In the genomic region with DNA sequence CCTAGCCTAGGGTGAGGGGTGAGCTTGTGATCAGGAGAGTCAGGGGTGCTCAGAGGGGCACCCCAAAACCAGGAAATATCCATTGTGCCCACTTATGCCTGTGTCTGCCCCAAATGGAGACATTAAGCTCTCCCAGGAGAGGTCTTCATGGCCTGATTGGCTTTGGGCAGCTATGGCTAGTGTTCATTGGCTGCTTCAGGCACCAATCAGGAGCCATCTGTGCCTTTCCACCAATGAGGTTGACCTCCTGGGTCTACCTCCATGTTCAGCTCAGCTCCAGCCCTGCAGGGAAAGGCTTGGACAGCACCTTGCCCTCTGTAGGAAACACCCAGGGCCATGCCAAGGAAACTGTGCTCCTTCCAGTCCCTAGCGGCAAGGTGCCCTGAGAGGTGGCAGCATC, we compare ENCODE assay signal across 20 cellular contexts. TPM values are rescaled to one million over a fixed set of nuclear protein-coding genes. Genes with fewer than 3 reads are reported as not detected.
DNase-seq lines count a peak whose midpoint lies in the region; ATAC-seq and TF ChIP-seq lines count a peak whose summit lies in the region.
"Had no signal": no experiment of that assay in that cellular context is flagged by ENCODE, and none has a peak within 500 bp of the region (broad histone marks: within the 10 kb centered on the region; RNA-seq: fewer than 3 reads in every experiment).

No MANE protein-coding gene starts in this region.

- no peak overlapping the region for H3K4me3 ChIP-seq in Jurkat, Clone E6-1 (ENCODE audit: low read length)
- H3K4me3 ChIP-seq in trophoblast cell (ENCODE audit: low read depth, low read length) (peak overlapping the region; percentile 21), vagina (no peak overlapping the region)
- H3K4me3 ChIP-seq: heart right ventricle, PC-9 had no signal

- no peak overlapping the region for H3K4me2 ChIP-seq in trophoblast cell (ENCODE audit: low read length)
- H3K4me2 ChIP-seq: PC-9 had no signal

- H3K79me2 ChIP-seq in trophoblast cell (ENCODE audit: control insufficient read depth, insufficient read depth, low read length, poor library complexity), result peaks cover 2% of the 10 kb centered on the region

- H3K36me3 ChIP-seq in trophoblast cell (ENCODE audit: control insufficient read depth in 1 of 2, insufficient read depth in 2 of 2, low read length in 2 of 2) (no peaks in the 10 kb centered on the region), vagina (no peaks in the 10 kb centered on the region)
- H3K36me3 ChIP-seq: heart right ventricle had no signal

- no peak overlapping the region for H4K12ac ChIP-seq in trophoblast cell (ENCODE audit: low read depth, low read length)

- no CpG with 5 or more reads among the region's 1 CpG for WGBS in trophoblast cell (ENCODE audit: extremely low coverage, insufficient coverage, insufficient read length)

- no peak for TF ChIP-seq POLR2A in vagina (IDR thresholded peaks at IDR 0.05)

- H3K79me1 ChIP-seq in trophoblast cell (ENCODE audit: low read length), result no peaks in the 10 kb centered on the region

- H3K9ac ChIP-seq in trophoblast cell (ENCODE audit: low read length), result no peak overlapping the region

- peak; percentile 41 for ATAC-seq in stimulated activated naive CD8-positive, alpha-beta T cell treated with anti-CD3 and anti-CD28 coated beads, Interleukin-15, Interleukin-2, amounts not matched to agents 100 U/mL and 50 U/mL, for 24 hours
- ATAC-seq in stimulated activated naive CD8-positive, alpha-beta T cell treated with anti-CD3 and anti-CD28 coated beads, Interleukin-15, amount 100 ng/mL, for 72 hours, result no peak
- peak; percentile 72 for ATAC-seq in SK-N-SH treated with all-trans-retinoic acid at 6 μM for 48 hours
- ATAC-seq: heart right ventricle had no signal

- no peak overlapping the region for H2AFZ ChIP-seq in trophoblast cell (ENCODE audit: insufficient read depth, low read length, poor library complexity)
- H2AFZ ChIP-seq: PC-9 had no signal

- H4K8ac ChIP-seq in trophoblast cell (ENCODE audit: low read depth, low read length), result no peak overlapping the region

- H3K4me1 ChIP-seq in trophoblast cell (ENCODE audit: control insufficient read depth in 1 of 2, insufficient read depth in 2 of 2, low read length in 2 of 2) (peaks cover 0 to 5% of the 10 kb centered on the region in 2 experiments), vagina (peaks cover 14% of the 10 kb centered on the region)

- no peak for TF ChIP-seq CTCF in vagina (IDR thresholded peaks at IDR 0.05)

- peaks cover 22% of the 10 kb centered on the region for H3K4me1 Mint-ChIP-seq in stimulated activated naive CD8-positive, alpha-beta T cell treated with anti-CD3 and anti-CD28 coated beads, Interleukin-15, amount 100 ng/mL, for 72 hours

- H2AK5ac ChIP-seq in trophoblast cell (ENCODE audit: low read length), result no peak overlapping the region

- H3K27ac ChIP-seq in trophoblast cell (ENCODE audit: low read depth, low read length) (no peak overlapping the region), vagina (no peak overlapping the region)
- H3K27ac ChIP-seq: heart right ventricle, PC-9 had no signal

- H3K18ac ChIP-seq in trophoblast cell (ENCODE audit: low read length), result no peak overlapping the region

- H2BK120ac ChIP-seq in trophoblast cell (ENCODE audit: insufficient read depth, low read length, poor library complexity), result no peak overlapping the region

- H3K27me3 ChIP-seq in trophoblast cell (ENCODE audit: insufficient read depth, low read length) (peaks cover 39% of the 10 kb centered on the region), vagina (no peaks in the 10 kb centered on the region)

- intact Hi-C loops in vagina (cut with DNase I), result no loop called here

- no peak overlapping the region for H2BK12ac ChIP-seq in trophoblast cell (ENCODE audit: low read length)

- H3K14ac ChIP-seq in trophoblast cell (ENCODE audit: low read length), result no peak overlapping the region

- no peak overlapping the region for H2BK5ac ChIP-seq in trophoblast cell (ENCODE audit: low read depth, low read length, poor library complexity)

- no peaks in the 10 kb centered on the region for H3K9me3 Mint-ChIP-seq in stimulated activated naive CD8-positive, alpha-beta T cell treated with anti-CD3 and anti-CD28 coated beads, Interleukin-15, amount 100 ng/mL, for 72 hours
- H3K9me3 Mint-ChIP-seq: activated naive CD4-positive, alpha-beta T cell treated with anti-CD3 and anti-CD28 coated beads, Interleukin-2, amount 10 ng/mL, durations not matched to agents 7 days and 5 days had no signal

- H3K4ac ChIP-seq in trophoblast cell (ENCODE audit: low read depth, low read length), result no peak overlapping the region

- H3K9me3 ChIP-seq in trophoblast cell (ENCODE audit: insufficient read depth, low read depth, low read length), result peaks cover 3% of the 10 kb centered on the region
- no peaks in the 10 kb centered on the region for H3K9me3 ChIP-seq in vagina
- H3K9me3 ChIP-seq: Caco-2, heart right ventricle had no signal

- DNase-seq in stimulated activated naive CD8-positive, alpha-beta T cell treated with anti-CD3 and anti-CD28 coated beads, Interleukin-15, Interleukin-2, amounts not matched to agents 100 U/mL and 50 U/mL, for 24 hours, result no peak
- DNase-seq in stimulated activated naive CD8-positive, alpha-beta T cell treated with anti-CD3 and anti-CD28 coated beads, Interleukin-15, amount 100 ng/mL, for 72 hours, result no peak
- peak; percentile 37 for DNase-seq in Jurkat, Clone E6-1 (ENCODE audit: low read depth, low spot score)
- no peak for DNase-seq in trophoblast cell
- DNase-seq in SKM-1 treated with dmso at 0.1 percent for 144 hours (lab: John Stamatoyannopoulos, UW; ENCODE audit: unreplicated experiment), result no peak
- no peak for DNase-seq in DMS153 (lab: John Stamatoyannopoulos, UW)
- no peak for DNase-seq in vagina (ENCODE audit: extremely low spot score in 2 of 2)
- DNase-seq: activated naive CD4-positive, alpha-beta T cell treated with anti-CD3 and anti-CD28 coated beads, Interleukin-2, amount 10 ng/mL, durations not matched to agents 7 days and 5 days; activated T-cell treated with anti-CD3 and anti-CD28 coated beads, Interleukin-2, amount 50 U/mL, for 1 hour; Caco-2; GF-D8; heart right ventricle; islet precursor cell; naive B cell; NCI-H187; NCI-H510A treated with DMSO at 0.1 percent for 48 hours; PC-9; stimulated activated CD4-positive, alpha-beta T cell treated with anti-CD3 and anti-CD28 coated beads, Interleukin-4, amount 100 ng/mL, for 1 hour had no signal

- H3K27me3 Mint-ChIP-seq in stimulated activated naive CD8-positive, alpha-beta T cell treated with anti-CD3 and anti-CD28 coated beads, Interleukin-15, amount 100 ng/mL, for 72 hours, result peaks cover 61% of the 10 kb centered on the region

- H4K91ac ChIP-seq in trophoblast cell (ENCODE audit: low read depth, low read length), result no peak overlapping the region

- no peak overlapping the region for H3K23ac ChIP-seq in trophoblast cell (ENCODE audit: low read length)

- no peak overlapping the region for H3K4me3 Mint-ChIP-seq in stimulated activated naive CD8-positive, alpha-beta T cell treated with anti-CD3 and anti-CD28 coated beads, Interleukin-15, amount 100 ng/mL, for 72 hours
- H3K4me3 Mint-ChIP-seq: activated naive CD4-positive, alpha-beta T cell treated with anti-CD3 and anti-CD28 coated beads, Interleukin-2, amount 10 ng/mL, durations not matched to agents 7 days and 5 days; B cell had no signal

- H3K27ac Mint-ChIP-seq in stimulated activated naive CD8-positive, alpha-beta T cell treated with anti-CD3 and anti-CD28 coated beads, Interleukin-15, amount 100 ng/mL, for 72 hours, result no peak overlapping the region
- H3K27ac Mint-ChIP-seq: activated naive CD4-positive, alpha-beta T cell treated with anti-CD3 and anti-CD28 coated beads, Interleukin-2, amount 10 ng/mL, durations not matched to agents 7 days and 5 days; B cell; naive B cell had no signal

TF ChIP-seq in SK-N-SH treated with all-trans-retinoic acid at 6 μM for 48 hours, 23 proteins besides CTCF, POLR2A, EP300 and RAD21 (continues in another document):
- TF ChIP-seq ZFP30 (CRISPR knock-in tag; IDR thresholded peaks at IDR 0.05) (no peak), TCF4 (CRISPR knock-in tag; IDR thresholded peaks at IDR 0.05; ENCODE audit: borderline replicate concordance) (no peak), ZFP3 (CRISPR knock-in tag; IDR thresholded peaks at IDR 0.05) (no peak)
- TF ChIP-seq, protein P1, sequence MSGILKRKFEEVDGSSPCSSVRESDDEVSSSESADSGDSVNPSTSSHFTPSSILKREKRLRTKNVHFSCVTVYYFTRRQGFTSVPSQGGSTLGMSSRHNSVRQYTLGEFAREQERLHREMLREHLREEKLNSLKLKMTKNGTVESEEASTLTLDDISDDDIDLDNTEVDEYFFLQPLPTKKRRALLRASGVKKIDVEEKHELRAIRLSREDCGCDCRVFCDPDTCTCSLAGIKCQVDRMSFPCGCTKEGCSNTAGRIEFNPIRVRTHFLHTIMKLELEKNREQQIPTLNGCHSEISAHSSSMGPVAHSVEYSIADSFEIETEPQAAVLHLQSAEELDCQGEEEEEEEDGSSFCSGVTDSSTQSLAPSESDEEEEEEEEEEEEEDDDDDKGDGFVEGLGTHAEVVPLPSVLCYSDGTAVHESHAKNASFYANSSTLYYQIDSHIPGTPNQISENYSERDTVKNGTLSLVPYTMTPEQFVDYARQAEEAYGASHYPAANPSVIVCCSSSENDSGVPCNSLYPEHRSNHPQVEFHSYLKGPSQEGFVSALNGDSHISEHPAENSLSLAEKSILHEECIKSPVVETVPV (CRISPR knock-in tag; IDR thresholded peaks at IDR 0.05), result no peak
- TF ChIP-seq, protein P2, sequence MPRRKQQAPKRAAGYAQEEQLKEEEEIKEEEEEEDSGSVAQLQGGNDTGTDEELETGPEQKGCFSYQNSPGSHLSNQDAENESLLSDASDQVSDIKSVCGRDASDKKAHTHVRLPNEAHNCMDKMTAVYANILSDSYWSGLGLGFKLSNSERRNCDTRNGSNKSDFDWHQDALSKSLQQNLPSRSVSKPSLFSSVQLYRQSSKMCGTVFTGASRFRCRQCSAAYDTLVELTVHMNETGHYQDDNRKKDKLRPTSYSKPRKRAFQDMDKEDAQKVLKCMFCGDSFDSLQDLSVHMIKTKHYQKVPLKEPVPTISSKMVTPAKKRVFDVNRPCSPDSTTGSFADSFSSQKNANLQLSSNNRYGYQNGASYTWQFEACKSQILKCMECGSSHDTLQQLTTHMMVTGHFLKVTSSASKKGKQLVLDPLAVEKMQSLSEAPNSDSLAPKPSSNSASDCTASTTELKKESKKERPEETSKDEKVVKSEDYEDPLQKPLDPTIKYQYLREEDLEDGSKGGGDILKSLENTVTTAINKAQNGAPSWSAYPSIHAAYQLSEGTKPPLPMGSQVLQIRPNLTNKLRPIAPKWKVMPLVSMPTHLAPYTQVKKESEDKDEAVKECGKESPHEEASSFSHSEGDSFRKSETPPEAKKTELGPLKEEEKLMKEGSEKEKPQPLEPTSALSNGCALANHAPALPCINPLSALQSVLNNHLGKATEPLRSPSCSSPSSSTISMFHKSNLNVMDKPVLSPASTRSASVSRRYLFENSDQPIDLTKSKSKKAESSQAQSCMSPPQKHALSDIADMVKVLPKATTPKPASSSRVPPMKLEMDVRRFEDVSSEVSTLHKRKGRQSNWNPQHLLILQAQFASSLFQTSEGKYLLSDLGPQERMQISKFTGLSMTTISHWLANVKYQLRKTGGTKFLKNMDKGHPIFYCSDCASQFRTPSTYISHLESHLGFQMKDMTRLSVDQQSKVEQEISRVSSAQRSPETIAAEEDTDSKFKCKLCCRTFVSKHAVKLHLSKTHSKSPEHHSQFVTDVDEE (CRISPR knock-in tag; IDR thresholded peaks at IDR 0.05), result no peak

RNA-seq across cellular contexts. Expression of a gene that starts 23.9 kb away (rescaled TPM):
- polyA plus RNA-seq in Jurkat, Clone E6-1 (2012; ENCODE audit: insufficient read depth, insufficient read length), result 188 TPM
- polyA plus RNA-seq in trophoblast cell (2013), result 1,533 and 1,664 TPM in 2 replicates
- total RNA-seq in vagina, result 3,606 TPM
